Comparison of ENCODE assay signal across 1 cellular context in the genomic region with DNA sequence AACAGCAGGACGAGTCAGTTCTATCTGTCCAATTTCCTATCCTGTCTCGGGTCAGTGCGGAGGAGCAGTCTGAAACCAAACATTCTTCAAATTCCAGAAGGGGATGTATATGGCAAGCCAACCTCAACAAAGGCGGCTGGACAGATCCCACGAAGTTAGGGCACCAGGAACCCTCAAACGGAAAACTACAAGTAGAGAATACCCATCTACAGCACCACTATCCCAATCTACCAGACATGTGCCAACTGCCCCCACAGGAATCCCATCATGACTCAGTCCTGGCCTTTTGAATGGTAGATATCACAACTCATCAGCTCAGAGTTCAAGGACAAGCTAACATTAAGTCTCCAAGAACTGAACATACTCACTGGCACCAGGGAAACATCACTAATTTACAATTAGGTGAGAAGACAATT.
TF ChIP-seq lines count a peak whose summit lies in the region.

No MANE protein-coding gene starts in this region.

TF ChIP-seq in GM12878, 131 proteins besides CTCF, POLR2A, EP300 and RAD21:
- TF ChIP-seq ZNF384 (IDR thresholded peaks at IDR 0.05; ENCODE audit: borderline replicate concordance, low read depth, low read length) (no peak), MTA3 (IDR thresholded peaks at IDR 0.05; ENCODE audit: borderline replicate concordance, low read length) (no peak), ZNF217 (IDR thresholded peaks at IDR 0.05) (no peak), RFX5 (IDR thresholded peaks at IDR 0.05; ENCODE audit: low read depth, low read length) (no peak), NR2C1 (IDR thresholded peaks at IDR 0.05) (no peak), CREB1 (IDR thresholded peaks at IDR 0.05; ENCODE audit: low read depth) (no peak)
TF ChIP-seq in GM12878: peak in this region for 0.
